ENCODE assay signal across 26 cellular contexts in the genomic region with DNA sequence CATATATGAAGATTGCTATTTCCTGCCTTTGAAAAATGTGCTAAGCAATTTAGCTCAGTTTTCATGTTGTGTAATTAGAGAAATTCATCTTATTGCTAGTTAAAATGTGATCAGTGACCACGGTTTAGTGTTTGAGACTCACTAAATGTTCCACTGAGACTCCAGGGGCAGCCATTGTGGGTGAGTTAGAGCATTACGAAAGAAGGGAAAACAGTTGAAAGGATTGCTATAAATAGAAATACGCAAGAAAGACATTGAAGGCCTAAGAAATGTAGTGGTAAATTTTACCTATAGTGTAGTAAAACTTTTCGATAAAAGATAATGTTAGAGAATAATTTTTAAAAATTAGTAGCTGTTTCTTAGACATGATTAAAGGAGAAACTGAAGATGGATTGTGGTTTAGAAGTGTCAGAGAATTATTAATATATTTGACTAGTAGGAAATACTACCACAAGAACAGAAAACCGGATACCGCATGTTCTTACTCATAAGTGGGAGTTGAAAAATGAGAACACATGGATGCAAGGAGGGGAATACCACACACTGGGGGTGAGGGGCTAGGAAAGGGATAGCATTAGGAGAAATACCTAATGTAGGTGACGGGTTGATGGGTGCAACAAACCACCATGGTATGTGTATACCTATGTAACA.
A peak's percentile ranks its signal among the peaks of the same experiment; 100 is the strongest.
DNase-seq lines count a peak whose midpoint lies in the region; ATAC-seq, FAIRE-seq and TF ChIP-seq lines count a peak whose summit lies in the region.
"Had no signal": no experiment of that assay in that cellular context is flagged by ENCODE, and none has a peak within 500 bp of the region (broad histone marks: within the 10 kb centered on the region; RNA-seq: fewer than 3 reads in every experiment).

No MANE protein-coding gene starts in this region.

- ATAC-seq in GM21737 (IDR thresholded peaks at IDR 0.05; ENCODE audit: unreplicated experiment), result peak; percentile 64
- ATAC-seq: activated T-helper 17 cell treated with anti-CD3 and anti-CD28 coated beads, Interleukin-2, amount 50 U/mL, for 72 hours; stimulated activated naive CD8-positive, alpha-beta T cell treated with anti-CD3 and anti-CD28 coated beads, Interleukin-15, Interleukin-2, amounts not matched to agents 100 U/mL and 50 U/mL, for 24 hours; upper lobe of right lung had no signal

- no peaks in the 10 kb centered on the region for H3K36me3 Mint-ChIP-seq in astrocyte (ENCODE audit: low read depth, unreplicated experiment)
- H3K36me3 Mint-ChIP-seq: memory B cell had no signal

- TF ChIP-seq CTCF in AG09309 (IDR thresholded peaks at IDR 0.05; ENCODE audit: control insufficient read depth, insufficient read depth, low read depth, low read length, missing control alignments) (no peak), astrocyte (IDR thresholded peaks at IDR 0.05; ENCODE audit: insufficient read depth, low read depth, low read length) (no peak)

- H3K4me3 Mint-ChIP-seq in astrocyte (ENCODE audit: unreplicated experiment), result no peak overlapping the region
- H3K4me3 Mint-ChIP-seq: activated T-helper 17 cell treated with anti-CD3 and anti-CD28 coated beads, Interleukin-2, amount 50 U/mL, for 72 hours; central memory CD8-positive, alpha-beta T cell; memory B cell; neural progenitor cell had no signal

- H3K9me3 Mint-ChIP-seq in astrocyte (ENCODE audit: unreplicated experiment), result peaks cover 3% of the 10 kb centered on the region
- H3K9me3 Mint-ChIP-seq: activated T-helper 17 cell treated with anti-CD3 and anti-CD28 coated beads, Interleukin-2, amount 50 U/mL, for 72 hours; central memory CD8-positive, alpha-beta T cell had no signal

- H3K4me2 ChIP-seq in astrocyte (ENCODE audit: low read length), result no peak overlapping the region
- H3K4me2 ChIP-seq: neural progenitor cell had no signal

- no peaks in the 10 kb centered on the region for H3K27me3 Mint-ChIP-seq in astrocyte (ENCODE audit: low read depth, unreplicated experiment)
- H3K27me3 Mint-ChIP-seq: activated T-helper 17 cell treated with anti-CD3 and anti-CD28 coated beads, Interleukin-2, amount 50 U/mL, for 72 hours; central memory CD8-positive, alpha-beta T cell; memory B cell had no signal

- H2AFZ ChIP-seq in astrocyte (ENCODE audit: low read depth, low read length), result no peak overlapping the region
- H2AFZ ChIP-seq: neural progenitor cell had no signal

- no peaks in the 10 kb centered on the region for H3K36me3 ChIP-seq in astrocyte (ENCODE audit: insufficient read depth, low read length)
- H3K36me3 ChIP-seq: neural progenitor cell, upper lobe of right lung had no signal

- H3K27me3 ChIP-seq in astrocyte (ENCODE audit: insufficient read depth, low read length), result no peaks in the 10 kb centered on the region
- H3K27me3 ChIP-seq: neural progenitor cell, upper lobe of right lung had no signal

- H3K4me3 ChIP-seq in AG09309 (ENCODE audit: control insufficient read depth, low read depth, low read length) (no peak overlapping the region), astrocyte (ENCODE audit: insufficient read depth, low read depth, low read length) (no peak overlapping the region)
- H3K4me3 ChIP-seq: neural progenitor cell, upper lobe of right lung had no signal

- no peaks in the 10 kb centered on the region for H3K79me2 ChIP-seq in astrocyte (ENCODE audit: insufficient read depth, low read length)

- no peaks in the 10 kb centered on the region for H3K4me1 ChIP-seq in astrocyte (ENCODE audit: insufficient read depth, low read length)
- H3K4me1 ChIP-seq: neural progenitor cell had no signal

- H3K27ac Mint-ChIP-seq in astrocyte (ENCODE audit: unreplicated experiment), result no peak overlapping the region
- H3K27ac Mint-ChIP-seq: activated T-helper 17 cell treated with anti-CD3 and anti-CD28 coated beads, Interleukin-2, amount 50 U/mL, for 72 hours; memory B cell; neural progenitor cell had no signal

- no peak overlapping the region for H3K27ac ChIP-seq in astrocyte (ENCODE audit: low read depth, low read length)
- H3K27ac ChIP-seq: C4-2B, neural progenitor cell, upper lobe of right lung had no signal

- no peak for FAIRE-seq in astrocyte (lab: Jason Lieb, UNC)
- FAIRE-seq: keratinocyte had no signal

- no peaks in the 10 kb centered on the region for H3K4me1 Mint-ChIP-seq in astrocyte (ENCODE audit: low read depth, unreplicated experiment)
- H3K4me1 Mint-ChIP-seq: activated T-helper 17 cell treated with anti-CD3 and anti-CD28 coated beads, Interleukin-2, amount 50 U/mL, for 72 hours; central memory CD8-positive, alpha-beta T cell; memory B cell; neural progenitor cell had no signal

- H4K20me1 ChIP-seq in astrocyte (ENCODE audit: insufficient read depth, low read length), result no peaks in the 10 kb centered on the region

- no peak overlapping the region for H3K9ac ChIP-seq in astrocyte (ENCODE audit: low read length)
- H3K9ac ChIP-seq: neural progenitor cell had no signal

- H3K9me3 ChIP-seq in astrocyte (ENCODE audit: insufficient read depth, low read depth, low read length), result no peaks in the 10 kb centered on the region
- H3K9me3 ChIP-seq: upper lobe of right lung had no signal

- DNase-seq in AG09309 (ENCODE audit: low read depth), result peak; percentile 1
- DNase-seq in HT1080 (ENCODE audit: low read depth), result peak; percentile 6
- DNase-seq in astrocyte (ENCODE audit: low read depth), result peak; percentile 14
- no peak for DNase-seq in superior temporal gyrus (ENCODE audit: extremely low spot score)
- DNase-seq in mesenteric fat pad (ENCODE audit: low spot score), result no peak
- no peak for DNase-seq in NCI-H2171 (lab: John Stamatoyannopoulos, UW)
- DNase-seq in NCI-H1436 (lab: John Stamatoyannopoulos, UW), result no peak
- DNase-seq: 8988T; activated CD4-positive, CD25-positive, alpha-beta regulatory T cell treated with anti-CD3 and anti-CD28 coated beads, Interleukin-2, amount 50 U/mL, for 72 hours; DMS153; effector CD8-positive, alpha-beta T cell; hippocampal formation; NCI-H446; NK-92 treated with Interleukin-12 subunit alpha and Interleukin-12 subunit beta, amount 100 ng/mL, for 24 hours; SHP77 treated with DMSO at 0.1 percent for 48 hours; stimulated activated CD4-positive, alpha-beta T cell treated with anti-CD3 and anti-CD28 coated beads, Interleukin-15, amount 100 ng/mL, for 24 hours; stimulated activated naive CD8-positive, alpha-beta T cell treated with anti-CD3 and anti-CD28 coated beads, Interleukin-15, Interleukin-2, amounts not matched to agents 100 U/mL and 50 U/mL, for 24 hours; T-helper 2 cell; upper lobe of right lung had no signal

Comparison
In these comparisons a context has a peak if more than half of its experiments do, and no peak if none do; other contexts are left out.
1. DNase-seq: peak in AG09309 (single experiment), HT1080 (single experiment) and astrocyte (single experiment); none in superior temporal gyrus (single experiment), mesenteric fat pad (single experiment), NCI-H2171 (single experiment) and NCI-H1436 (single experiment).